Comparison of ENCODE assay signal across 9 cellular contexts in the genomic region with DNA sequence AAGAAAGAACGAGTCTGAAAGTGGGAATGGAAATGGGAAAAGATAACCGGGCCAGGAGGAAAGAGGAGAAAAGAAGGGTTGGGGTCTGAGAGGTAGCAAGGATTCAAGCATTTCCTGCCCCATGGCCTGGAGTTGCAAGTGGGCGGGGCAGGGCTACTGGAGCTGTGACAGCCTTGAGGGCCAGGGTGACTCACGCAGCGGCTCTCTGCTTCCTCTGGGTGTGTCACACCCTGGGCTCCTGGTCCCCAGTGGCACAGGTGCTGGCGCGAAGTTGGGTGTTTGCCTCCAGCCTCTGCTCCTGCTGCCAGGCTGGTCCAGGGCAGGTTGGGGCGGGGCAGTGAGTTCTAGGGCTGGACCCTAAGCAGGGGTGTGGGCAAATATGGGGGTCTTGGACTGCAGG. TPM values are rescaled to one million over a fixed set of nuclear protein-coding genes. Genes with fewer than 3 reads are reported as not detected.
DNase-seq lines count a peak whose midpoint lies in the region; ATAC-seq lines count a peak whose summit lies in the region.
"Had no signal": no experiment of that assay in that cellular context is flagged by ENCODE, and none has a peak within 500 bp of the region (broad histone marks: within the 10 kb centered on the region; RNA-seq: fewer than 3 reads in every experiment).

No MANE protein-coding gene starts in this region.

- H3K27ac ChIP-seq in mesendoderm (ENCODE audit: low read depth, low read length) = no peak overlapping the region

- no peak overlapping the region for H3K4me3 Mint-ChIP-seq in activated T-cell treated with anti-CD3 and anti-CD28 coated beads, Interleukin-2, amount 50 U/mL, for 4 hours
- H3K4me3 Mint-ChIP-seq: central memory CD8-positive, alpha-beta T cell had no signal

- no peak overlapping the region for H3K9ac ChIP-seq in mesendoderm (ENCODE audit: low read length)

- H3K79me1 ChIP-seq in mesendoderm (ENCODE audit: low read length) = no peaks in the 10 kb centered on the region

- H2BK120ac ChIP-seq in mesendoderm (ENCODE audit: low read depth, low read length) = no peak overlapping the region

- H3K9me3 Mint-ChIP-seq in activated T-cell treated with anti-CD3 and anti-CD28 coated beads, Interleukin-2, amount 50 U/mL, for 4 hours = no peaks in the 10 kb centered on the region
- H3K9me3 Mint-ChIP-seq: central memory CD8-positive, alpha-beta T cell had no signal

- H3K56ac ChIP-seq in mesendoderm (ENCODE audit: low read length) = no peak overlapping the region

- H3K4me1 Mint-ChIP-seq in activated T-cell treated with anti-CD3 and anti-CD28 coated beads, Interleukin-2, amount 50 U/mL, for 4 hours (ENCODE audit: low read depth) = peaks cover 23% of the 10 kb centered on the region

- no CpG with 5 or more reads among the region's 8 CpGs for WGBS in mesendoderm (ENCODE audit: extremely low coverage, insufficient coverage, low lambda C conversion rate)

- no peaks in the 10 kb centered on the region for H3K36me3 Mint-ChIP-seq in activated T-cell treated with anti-CD3 and anti-CD28 coated beads, Interleukin-2, amount 50 U/mL, for 4 hours (ENCODE audit: insufficient read depth)

- H3K4ac ChIP-seq in mesendoderm (ENCODE audit: low read depth, low read length) = no peak overlapping the region

- H4K8ac ChIP-seq in mesendoderm (ENCODE audit: low read depth, low read length) = no peak overlapping the region

- H3K4me2 ChIP-seq in mesendoderm (ENCODE audit: low read length) = no peak overlapping the region

- no peak overlapping the region for H2BK5ac ChIP-seq in mesendoderm (ENCODE audit: low read length)

- ATAC-seq in activated T-cell treated with anti-CD3 and anti-CD28 coated beads, Interleukin-2, amount 50 U/mL, for 4 hours = no peak

- H2BK15ac ChIP-seq in mesendoderm (replicated peaks; ENCODE audit: low read depth) = no peak overlapping the region

- H3K18ac ChIP-seq in mesendoderm (ENCODE audit: low read length) = no peak overlapping the region

- no peaks in the 10 kb centered on the region for H3K79me2 ChIP-seq in mesendoderm (ENCODE audit: control insufficient read depth, insufficient read depth, low read length)

- H2AK5ac ChIP-seq in mesendoderm (ENCODE audit: low read length) = no peak overlapping the region

- H3K23ac ChIP-seq in mesendoderm (ENCODE audit: low read length) = no peak overlapping the region

- no peaks in the 10 kb centered on the region for H3K36me3 ChIP-seq in mesendoderm (ENCODE audit: control insufficient read depth, insufficient read depth, low read length)

- H4K5ac ChIP-seq in mesendoderm (ENCODE audit: low read length) = no peak overlapping the region

- no peaks in the 10 kb centered on the region for H3K4me1 ChIP-seq in mesendoderm (ENCODE audit: control insufficient read depth, low read depth, low read length)

- peak; percentile 63 for DNase-seq in EL
- peak; percentile 63 for DNase-seq in NCI-H146 (lab: John Stamatoyannopoulos, UW)
- DNase-seq in activated T-cell treated with anti-CD3 and anti-CD28 coated beads, Interleukin-2, amount 50 U/mL, for 4 hours = peak; percentile 34
- peak; percentile 81 for DNase-seq in mesendoderm
- no peak for DNase-seq in effector CD8-positive, alpha-beta T cell (lab: John Stamatoyannopoulos, UW)
- no peak for DNase-seq in DMS79 treated with DMSO at 0.1 percent for 48 hours (lab: John Stamatoyannopoulos, UW)
- DNase-seq in germinal center (ENCODE audit: low spot score) = no peak
- no peak for DNase-seq in globus pallidus (ENCODE audit: low spot score)

- no peaks in the 10 kb centered on the region for H3K27me3 ChIP-seq in mesendoderm (ENCODE audit: insufficient read depth, low read length, poor library complexity)

- H3K4me3 ChIP-seq in mesendoderm (ENCODE audit: low read length) = no peak overlapping the region

- H3K27me3 Mint-ChIP-seq in activated T-cell treated with anti-CD3 and anti-CD28 coated beads, Interleukin-2, amount 50 U/mL, for 4 hours (ENCODE audit: low read depth) = peaks cover 18% of the 10 kb centered on the region
- H3K27me3 Mint-ChIP-seq: central memory CD8-positive, alpha-beta T cell had no signal

RNA-seq across cellular contexts. Expression of gene ULBP3, which starts 3.3 kb away (rescaled TPM):
- 1 to 10 TPM in 1 of 3 donors, under 1 TPM in 2; 0.40 to 1.1 (median 0.63) TPM for total RNA-seq in activated T-cell treated with anti-CD3 and anti-CD28 coated beads, Interleukin-2, amount 50 U/mL, for 4 hours
- polyA plus RNA-seq in mesendoderm (2013, experiment 1 of 2) = 4.1 TPM
- polyA plus RNA-seq in mesendoderm (2013, experiment 2 of 2) = 4.0 TPM

RNA-seq across cellular contexts. Expression of gene RAET1L, which starts 46.9 kb away (rescaled TPM):
- total RNA-seq in activated T-cell treated with anti-CD3 and anti-CD28 coated beads, Interleukin-2, amount 50 U/mL, for 4 hours = not detected
- not detected for polyA plus RNA-seq in mesendoderm (2013, experiment 1 of 2)
- not detected for polyA plus RNA-seq in mesendoderm (2013, experiment 2 of 2)

Comparison
In these comparisons a context has a peak if more than half of its experiments do, and no peak if none do; other contexts are left out.
1. DNase-seq: peak in EL (single experiment), NCI-H146 (single experiment), activated T-cell treated with anti-CD3 and anti-CD28 coated beads, Interleukin-2, amount 50 U/mL, for 4 hours (single experiment) and mesendoderm (single experiment); none in effector CD8-positive, alpha-beta T cell (single experiment), DMS79 treated with DMSO at 0.1 percent for 48 hours (single experiment), germinal center (single experiment) and globus pallidus (single experiment).